In genomic region chr10:119370046-119370770, GRCh38 we compare ENCODE assay signal across 9 cellular contexts.
DNase-seq lines count a peak whose midpoint lies in the region; ATAC-seq and TF ChIP-seq lines count a peak whose summit lies in the region.
"Had no signal": no experiment of that assay in that cellular context is flagged by ENCODE, and none has a peak within 500 bp of the region (broad histone marks: within the 10 kb centered on the region; RNA-seq: fewer than 3 reads in every experiment).

No MANE protein-coding gene starts in this region.

- H3K27me3 Mint-ChIP-seq in osteocyte (ENCODE audit: unreplicated experiment) (no peaks in the 10 kb centered on the region), GM23338 (ENCODE audit: insufficient read depth, low read depth, poor library complexity) (peaks cover under 1% of the 10 kb centered on the region)

- H3K4me1 ChIP-seq in BLaER1 = peaks cover 90% of the 10 kb centered on the region
- peaks cover 22% of the 10 kb centered on the region for H3K4me1 ChIP-seq in OCI-LY1 (ENCODE audit: insufficient read depth, low read length, severe bottlenecking)
- H3K4me1 ChIP-seq in GM23338 (ENCODE audit: insufficient read depth) = no peaks in the 10 kb centered on the region

- peak; percentile 84 for DNase-seq in fibroblast of mammary gland (ENCODE audit: low read depth)
- DNase-seq in osteocyte (ENCODE audit: extremely low spot score, unreplicated experiment) = no peak
- DNase-seq in iPS-NIHi11 (ENCODE audit: low spot score) = no peak
- DNase-seq in GM23338 (ENCODE audit: low spot score) = no peak
- DNase-seq in activated CD8-positive, alpha-beta memory T cell treated with anti-CD3 and anti-CD28 coated beads, Interleukin-2, amount 50 U/mL, for 48 hours = no peak
- DNase-seq: activated CD4-positive, CD25-positive, alpha-beta regulatory T cell treated with anti-CD3 and anti-CD28 coated beads, Interleukin-2, amount 50 U/mL, for 72 hours had no signal

- ATAC-seq in HG03432 (IDR thresholded peaks at IDR 0.05; ENCODE audit: unreplicated experiment) (no peak), GM23338 (no peak)

- H3K9me3 ChIP-seq in BLaER1 = no peaks in the 10 kb centered on the region
- no peaks in the 10 kb centered on the region; the same call in 1 of the 2 replicates for H3K9me3 ChIP-seq in OCI-LY1 (ENCODE audit: low read length)

- H3K9ac ChIP-seq in BLaER1 (peak overlapping the region; percentile 77), OCI-LY1 (ENCODE audit: low read length) (no peak overlapping the region)

- H4K20me1 ChIP-seq in BLaER1 (peaks cover 13% of the 10 kb centered on the region; the same call in 1 of the 2 replicates), OCI-LY1 (ENCODE audit: insufficient read depth, low read length) (no peaks in the 10 kb centered on the region), GM23338 (replicated peaks; ENCODE audit: insufficient read depth) (no peaks in the 10 kb centered on the region)

- H3F3A ChIP-seq in OCI-LY1 (ENCODE audit: insufficient read depth, low read length) (no peaks in the 10 kb centered on the region), GM23338 (replicated peaks; ENCODE audit: low read depth) (no peaks in the 10 kb centered on the region)

- H3K27ac ChIP-seq in BLaER1 (peak overlapping the region; percentile 92), OCI-LY1 (ENCODE audit: low read depth, low read length, poor library complexity, severe bottlenecking) (no peak overlapping the region), GM23338 (ENCODE audit: low read depth) (no peak overlapping the region)

- H3K4me3 ChIP-seq in BLaER1 (peak overlapping the region; percentile 44; the same call in 1 of the 2 replicates), OCI-LY1 (ENCODE audit: low read depth, low read length, poor library complexity, severe bottlenecking) (peak overlapping the region; percentile 11), fibroblast of mammary gland (ENCODE audit: control insufficient read depth, low read depth, low read length) (no peak overlapping the region), GM23338 (no peak overlapping the region)

- H2AFZ ChIP-seq in OCI-LY1 (ENCODE audit: low read length) = no peak overlapping the region
- H2AFZ ChIP-seq in GM23338 = no peak overlapping the region

- H3K9me2 ChIP-seq in OCI-LY1 (ENCODE audit: low read depth, low read length) (no peaks in the 10 kb centered on the region), GM23338 (ENCODE audit: insufficient read depth) (no peaks in the 10 kb centered on the region)

- H3K4me2 ChIP-seq in BLaER1 (peak overlapping the region; percentile 93), OCI-LY1 (ENCODE audit: low read length) (peak overlapping the region; percentile 43), GM23338 (no peak overlapping the region)

- H3K9me3 Mint-ChIP-seq in osteocyte (ENCODE audit: unreplicated experiment) = no peaks in the 10 kb centered on the region
- no peaks in the 10 kb centered on the region for H3K9me3 Mint-ChIP-seq in GM23338

- no peaks in the 10 kb centered on the region for H3K36me3 ChIP-seq in BLaER1
- no peaks in the 10 kb centered on the region for H3K36me3 ChIP-seq in OCI-LY1 (ENCODE audit: insufficient read depth, low read length)
- H3K36me3 ChIP-seq in GM23338 (ENCODE audit: insufficient read depth) = no peaks in the 10 kb centered on the region

- H3K36me3 Mint-ChIP-seq in osteocyte (ENCODE audit: unreplicated experiment) (peaks cover 1% of the 10 kb centered on the region), GM23338 (ENCODE audit: low read depth) (no peaks in the 10 kb centered on the region)

- no peaks in the 10 kb centered on the region for H3K79me2 ChIP-seq in OCI-LY1 (ENCODE audit: insufficient read depth, low read length)
- no peaks in the 10 kb centered on the region for H3K79me2 ChIP-seq in GM23338 (replicated peaks; ENCODE audit: insufficient read depth)

- H3K27ac Mint-ChIP-seq in osteocyte (ENCODE audit: unreplicated experiment) = peak overlapping the region; percentile 92
- no peak overlapping the region for H3K27ac Mint-ChIP-seq in GM23338

- H3K4me1 Mint-ChIP-seq in osteocyte (ENCODE audit: unreplicated experiment) (peaks cover 57% of the 10 kb centered on the region), GM23338 (no peaks in the 10 kb centered on the region; the same call in 2 of the 3 replicates)

- H3K4me3 Mint-ChIP-seq in osteocyte (ENCODE audit: unreplicated experiment) = peak overlapping the region; percentile 58
- no peak overlapping the region for H3K4me3 Mint-ChIP-seq in GM23338

- TF ChIP-seq CTCF in OCI-LY1 (IDR thresholded peaks at IDR 0.05; ENCODE audit: low read length) (no peak), fibroblast of mammary gland (conservative IDR thresholded peaks at IDR 0.05; ENCODE audit: control insufficient read depth, insufficient read depth, low read depth, low read length) (no peak), osteocyte (IDR thresholded peaks at IDR 0.05) (no peak), GM23338 (conservative IDR thresholded peaks at IDR 0.05; ENCODE audit: low read depth in 2 of 2) (no peak)

- H3K27me3 ChIP-seq in BLaER1 = no peaks in the 10 kb centered on the region
- H3K27me3 ChIP-seq in OCI-LY1 (ENCODE audit: insufficient read depth, low read length) = peaks cover 13% of the 10 kb centered on the region; the same call in 1 of the 2 replicates
- H3K27me3 ChIP-seq in GM23338 (ENCODE audit: insufficient read depth) = no peaks in the 10 kb centered on the region

TF ChIP-seq in GM23338, 12 proteins besides CTCF, POLR2A, EP300 and RAD21 (continues in another document):
- TF ChIP-seq ZNF114 (CRISPR knock-in tag; IDR thresholded peaks at IDR 0.05) (no peak), ZNF331 (CRISPR knock-in tag; IDR thresholded peaks at IDR 0.05; ENCODE audit: low read depth) (no peak), STAT1 (IDR thresholded peaks at IDR 0.05; ENCODE audit: unreplicated experiment) (no peak), CREB1 (CRISPR knock-in tag; IDR thresholded peaks at IDR 0.05; ENCODE audit: low read depth) (no peak), JUNB (IDR thresholded peaks at IDR 0.05; ENCODE audit: unreplicated experiment) (no peak), NANOG (IDR thresholded peaks at IDR 0.05; ENCODE audit: borderline replicate concordance) (no peak), POLR2AphosphoS5 (IDR thresholded peaks at IDR 0.05; ENCODE audit: low read depth) (no peak), ZNF462 (CRISPR knock-in tag; IDR thresholded peaks at IDR 0.05) (no peak)

Comparison
In these comparisons a context has a peak if more than half of its experiments do, and no peak if none do; other contexts are left out.
1. H3K4me3 ChIP-seq: peak in BLaER1 (single experiment) and OCI-LY1 (single experiment); none in fibroblast of mammary gland (single experiment) and GM23338 (single experiment).